In the genomic region with DNA sequence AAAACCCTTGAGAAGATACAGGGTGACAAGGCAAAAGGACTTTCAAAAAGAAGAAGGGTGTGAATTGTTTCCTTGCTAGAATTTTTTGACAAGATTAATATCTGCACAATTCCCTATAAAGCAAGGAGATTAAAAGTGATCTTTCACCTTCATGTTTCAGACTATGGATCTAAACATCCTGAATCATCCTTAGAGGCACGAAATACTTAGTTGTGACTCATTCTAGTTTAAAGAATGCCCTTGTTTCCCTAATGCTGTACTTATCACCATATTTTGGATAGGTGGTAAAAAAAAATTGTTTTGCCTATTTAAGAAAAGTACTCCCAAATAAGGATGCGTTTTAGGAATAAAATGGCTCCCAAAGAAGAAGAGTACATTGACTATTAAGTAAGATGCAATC, we compare ENCODE assay signal across 29 cellular contexts.
DNase-seq lines count a peak whose midpoint lies in the region; ATAC-seq, FAIRE-seq and TF ChIP-seq lines count a peak whose summit lies in the region.
"Had no signal": no experiment of that assay in that cellular context is flagged by ENCODE, and none has a peak within 500 bp of the region (broad histone marks: within the 10 kb centered on the region; RNA-seq: fewer than 3 reads in every experiment).

No MANE protein-coding gene starts in this region.

- no peak for TF ChIP-seq CTCF in A549 (IDR thresholded peaks at IDR 0.05)
- no peak for TF ChIP-seq CTCF in D721Med (IDR thresholded peaks at IDR 0.05; ENCODE audit: insufficient read depth, missing control alignments)
- TF ChIP-seq CTCF in PC-9 (conservative IDR thresholded peaks at IDR 0.05): no peak
- no peak for TF ChIP-seq CTCF in epithelial cell of esophagus (IDR thresholded peaks at IDR 0.05; ENCODE audit: insufficient read depth, low read depth, low read length, missing control alignments)

- no peak overlapping the region for H2AFZ ChIP-seq in PC-9

- CTCF ChIA-PET in A549 (lab: Yijun Ruan, JAX) (no interaction called here), PC-9 (lab: Charles Lee) (no interaction called here)

- ATAC-seq in A549: peak in 1 of 2 experiments; percentile 41; a peak in 2 of 6 replicates
- no peak for ATAC-seq in HG02870 (IDR thresholded peaks at IDR 0.05; ENCODE audit: unreplicated experiment)

- peak overlapping the region in 1 of 2 experiments; percentile 36; a peak in 1 of 6 replicates for H3K27ac ChIP-seq in A549
- peak overlapping the region; percentile 51 for H3K27ac ChIP-seq in PC-9
- H3K27ac ChIP-seq: HL-60, SJSA1 had no signal

- H3K4me2 ChIP-seq in A549 (peak overlapping the region; percentile 54), PC-9 (peak overlapping the region; percentile 21; the same call in 1 of the 2 replicates)

- H4K20me1 ChIP-seq in PC-9 (ENCODE audit: insufficient read depth): no peaks in the 10 kb centered on the region

- no TSS peak for BruUV-seq in PC-9 (replicated peaks; lab: Mats Ljungman, UMichigan)

- intact Hi-C loops in PC-9 (cut with micrococcal nuclease; ENCODE audit: unreplicated experiment): loop anchor here (1.0 kb wide), 1 partner anchor 17 kb away; no protein-coding TSS in a partner anchor

- no peak overlapping the region for H3K4me3 ChIP-seq in A549
- no peak overlapping the region for H3K4me3 ChIP-seq in PC-9
- no peak overlapping the region for H3K4me3 ChIP-seq in epithelial cell of esophagus (ENCODE audit: low read length)
- H3K4me3 ChIP-seq: SJSA1 had no signal

- H3K79me2 ChIP-seq in PC-9 (ENCODE audit: low read depth): no peaks in the 10 kb centered on the region

- H3K36me3 ChIP-seq in PC-9 (ENCODE audit: low read depth): no peaks in the 10 kb centered on the region
- H3K36me3 ChIP-seq: SJSA1 had no signal

- POLR2A ChIA-PET in A549 (lab: Yijun Ruan, JAX) (no interaction called here), PC-9 (lab: Charles Lee; ENCODE audit: unreplicated experiment) (interaction anchor here (0.7 kb wide), 1 partner anchor 9 kb away, joined by 6 read pairs; no protein-coding TSS in a partner anchor)

- TF ChIP-seq POLR2A in A549 (IDR thresholded peaks at IDR 0.05; ENCODE audit: low read length): no peak

- H3K4me1 ChIP-seq in A549 (peaks cover 26% of the 10 kb centered on the region; the same call in 2 of the 3 replicates), PC-9 (replicated peaks; ENCODE audit: insufficient read depth) (peaks cover 23% of the 10 kb centered on the region)
- H3K4me1 ChIP-seq: SJSA1 had no signal

- FAIRE-seq in A549 (lab: Jason Lieb, UNC) (no peak), D721Med (lab: Jason Lieb, UNC) (peak; percentile 16), frontal cortex (lab: Jason Lieb, UNC) (no peak)
- FAIRE-seq: GM12891, GM19239 had no signal

- TF ChIP-seq EP300 in A549 (IDR thresholded peaks at IDR 0.05): no peak

- 4% methylated on average over 2 of the region's 2 CpGs for WGBS in A549 (ENCODE audit: missing lambda C conversion rate)

- DNase-seq in A549 (ENCODE audit: low read depth in 1 of 2, low spot score in 1 of 2): no peak
- DNase-seq in D721Med (ENCODE audit: insufficient read length, low spot score): no peak
- peak in 1 of 2 experiments; percentile 59 for DNase-seq in PC-9
- peak; percentile 23 for DNase-seq in epithelial cell of esophagus (ENCODE audit: low read depth)
- DNase-seq in frontal cortex (ENCODE audit: low spot score in 2 of 2): no peak
- DNase-seq in midbrain (lab: John Stamatoyannopoulos, UW): no peak
- DNase-seq in NCI-H446 (lab: John Stamatoyannopoulos, UW): no peak
- DNase-seq: 8988T; C1 segment of cervical spinal cord; Caco-2; CD4-positive, alpha-beta memory T cell; DMS 273 treated with DMSO at 0.1 percent for 48 hours; DMS79; EL; GF-D8; Karpas-422; MV-4-11; NCI-H1105; NCI-H1436 treated with DMSO at 0.1 percent for 48 hours; NCI-H187 treated with DMSO at 0.1 percent for 48 hours; NCI-H2107; NCI-H524 treated with DMSO at 0.1 percent for 48 hours; NCI-H774; Right ventricle myocardium superior had no signal

- H3K27me3 ChIP-seq in PC-9 (ENCODE audit: insufficient read depth, low read depth): no peaks in the 10 kb centered on the region
- H3K27me3 ChIP-seq: SJSA1 had no signal

- H3K9me3 ChIP-seq in A549 (no peaks in the 10 kb centered on the region), PC-9 (ENCODE audit: insufficient read depth, low read depth) (no peaks in the 10 kb centered on the region; the same call in none of the 2 replicates)
- H3K9me3 ChIP-seq: Caco-2, SJSA1 had no signal

- TF ChIP-seq RAD21 in A549 (conservative IDR thresholded peaks at IDR 0.05 in 1 of 2, IDR thresholded peaks at IDR 0.05 in 1 of 2): no peak

- peaks cover 6% of the 10 kb centered on the region; the same call in 1 of the 2 replicates for H3F3A ChIP-seq in PC-9 (ENCODE audit: insufficient read depth, low read depth)

- no peaks in the 10 kb centered on the region for H3K9me2 ChIP-seq in PC-9 (ENCODE audit: insufficient read depth)

TF ChIP-seq in A549, 52 proteins besides CTCF, POLR2A, EP300 and RAD21:
- TF ChIP-seq FOXS1 (CRISPR knock-in tag; IDR thresholded peaks at IDR 0.05) (no peak), POLR2AphosphoS2 (conservative IDR thresholded peaks at IDR 0.05; ENCODE audit: low read length) (no peak), KDM1A (IDR thresholded peaks at IDR 0.05; ENCODE audit: low read depth) (no peak)
TF ChIP-seq in A549: peak in this region for 0.
